In the genomic region with DNA sequence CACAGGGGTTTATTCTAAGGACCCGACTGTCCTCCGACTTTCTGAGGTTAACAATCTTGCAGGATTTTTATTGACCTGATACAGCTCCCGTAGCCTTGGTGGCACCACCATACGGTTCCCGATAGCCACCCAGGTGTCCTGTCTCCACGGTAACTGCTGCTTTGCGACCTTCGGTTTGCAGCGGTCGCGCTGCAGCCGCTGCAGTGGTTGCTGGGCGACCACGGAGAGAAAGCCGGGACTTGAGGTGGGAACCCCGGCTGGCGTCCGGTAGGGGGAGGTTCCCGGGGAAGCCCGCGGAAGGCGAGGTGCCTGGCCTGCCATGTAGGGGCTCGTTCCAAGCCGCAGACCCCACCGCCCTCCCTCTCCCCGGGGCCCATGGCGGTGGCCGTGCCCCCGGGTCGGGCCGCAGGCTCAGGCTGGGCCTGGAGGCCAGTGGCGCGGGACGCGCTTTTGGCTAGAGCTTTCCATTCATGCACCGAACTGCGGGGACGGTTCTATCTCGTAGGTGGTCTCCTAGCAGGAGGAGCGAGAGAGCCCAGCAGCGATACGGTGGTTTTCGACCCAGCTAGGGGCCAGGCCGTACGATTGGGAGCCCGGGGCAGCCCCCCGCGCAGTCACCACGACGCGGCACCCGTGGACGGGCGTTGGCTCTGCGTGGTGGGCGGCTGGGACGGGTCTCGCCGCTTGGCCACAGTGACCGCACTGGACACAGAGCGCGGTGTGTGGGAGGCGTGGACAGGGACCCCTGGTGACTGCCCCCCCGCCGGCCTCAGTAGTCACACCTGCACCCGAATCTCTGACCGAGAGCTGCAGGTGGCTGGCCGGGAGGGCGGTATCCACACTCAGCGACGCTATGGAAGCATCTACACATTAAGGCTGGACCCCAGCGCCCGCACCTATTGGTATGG, we compare ENCODE assay signal across 7 cellular contexts. TPM values are rescaled to one million over a fixed set of nuclear protein-coding genes. Genes with fewer than 3 reads are reported as not detected.
DNase-seq lines count a peak whose midpoint lies in the region; ATAC-seq and TF ChIP-seq lines count a peak whose summit lies in the region.

A gene with protein sequence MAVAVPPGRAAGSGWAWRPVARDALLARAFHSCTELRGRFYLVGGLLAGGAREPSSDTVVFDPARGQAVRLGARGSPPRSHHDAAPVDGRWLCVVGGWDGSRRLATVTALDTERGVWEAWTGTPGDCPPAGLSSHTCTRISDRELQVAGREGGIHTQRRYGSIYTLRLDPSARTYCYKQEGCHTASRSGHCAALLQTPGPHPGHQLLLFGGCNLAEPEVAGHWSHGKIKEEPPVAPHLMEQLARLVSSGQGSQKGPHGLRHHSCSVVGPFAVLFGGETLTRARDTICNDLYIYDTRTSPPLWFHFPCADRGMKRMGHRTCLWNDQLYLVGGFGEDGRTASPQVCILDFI (plus strand): TSS at position 201 of the 908 bp plus-strand sequence. CDS start 175 bp downstream, at position 376.

- no peaks in the 10 kb centered on the region for H3K9me3 ChIP-seq in mesodermal cell (ENCODE audit: control insufficient read depth, low read length)

- peaks cover 38% of the 10 kb centered on the region for H3K36me3 ChIP-seq in mesodermal cell (ENCODE audit: control insufficient read depth, insufficient read depth, low read length)

- H3K4me1 ChIP-seq in mesodermal cell (ENCODE audit: control insufficient read depth, insufficient read depth, low read length, poor library complexity, severe bottlenecking), result peaks cover 4% of the 10 kb centered on the region

- peaks cover 16% of the 10 kb centered on the region for H3K4me1 Mint-ChIP-seq in endothelial cell (ENCODE audit: unreplicated experiment)

- H3K36me3 Mint-ChIP-seq in endothelial cell (ENCODE audit: low read depth, unreplicated experiment), result peaks cover 20% of the 10 kb centered on the region

- peak within 1 kb of the TSS; percentile 93 for H3K4me3 Mint-ChIP-seq in endothelial cell (ENCODE audit: unreplicated experiment)

- peak; percentile 10 for TF ChIP-seq CTCF in endothelial cell (IDR thresholded peaks at IDR 0.05; ENCODE audit: unreplicated experiment)

- H3K27ac Mint-ChIP-seq in endothelial cell (ENCODE audit: unreplicated experiment), result peak within 1 kb of the TSS; percentile 85

- ATAC-seq in GM18511 (IDR thresholded peaks at IDR 0.05; ENCODE audit: unreplicated experiment) (peak; percentile 82), HG02970 (IDR thresholded peaks at IDR 0.05; ENCODE audit: low FRiP score, unreplicated experiment) (peak; percentile 59)

- H3K4me3 ChIP-seq in mesodermal cell (ENCODE audit: extremely low read depth, insufficient read depth, low read length, poor library complexity, severe bottlenecking), result peak within 1 kb of the TSS; percentile 51

- DNase-seq in NCI-H2227 (lab: John Stamatoyannopoulos, UW; ENCODE audit: unreplicated experiment) (peak; percentile 94), endothelial cell (ENCODE audit: low spot score) (peak; percentile 78)
- peak; percentile 85 for DNase-seq in activated CD8-positive, alpha-beta memory T cell treated with anti-CD3 and anti-CD28 coated beads, Interleukin-2, amount 50 U/mL, for 48 hours
- peak; percentile 29 to 33 for DNase-seq in stimulated activated CD8-positive, alpha-beta memory T cell treated with anti-CD3 and anti-CD28 coated beads, Interleukin-4, amount 100 ng/mL, for 1 hour (ENCODE audit: low read depth in 2 of 2, low spot score in 1 of 2)

- peaks cover 2% of the 10 kb centered on the region for H3K27me3 Mint-ChIP-seq in endothelial cell (ENCODE audit: unreplicated experiment)

- WGBS in mesodermal cell (ENCODE audit: insufficient coverage in 2 of 2), 2 experiments, result 8 to 11% methylated on average over 50 to 69 of the region's 73 CpGs

- H3K27ac ChIP-seq in mesodermal cell (ENCODE audit: low read depth, low read length, severe bottlenecking), result peak within 1 kb of the TSS; percentile 43

- no peaks in the 10 kb centered on the region for H3K9me3 Mint-ChIP-seq in endothelial cell (ENCODE audit: unreplicated experiment)

RNA-seq across cellular contexts. Expression of the gene that starts here (rescaled TPM):
- total RNA-seq in endothelial cell (ENCODE audit: unreplicated experiment), result 7.3 TPM
- polyA plus RNA-seq in mesodermal cell (2013, experiment 1 of 2), result 5.5 TPM
- polyA plus RNA-seq in mesodermal cell (2013, experiment 2 of 2), result 5.2 TPM

Comparison
In these comparisons a context has a peak if more than half of its experiments do, and no peak if none do; other contexts are left out.
1. Peak in every context shown above with its lines: DNase-seq, ATAC-seq, H3K4me3 ChIP-seq and H3K27ac ChIP-seq.
2. DNase-seq: peak in every context shown above with its lines; median percentile 94 in NCI-H2227; 85 in activated CD8-positive, alpha-beta memory T cell treated with anti-CD3 and anti-CD28 coated beads, Interleukin-2, amount 50 U/mL, for 48 hours; 78 in endothelial cell; 31 in stimulated activated CD8-positive, alpha-beta memory T cell treated with anti-CD3 and anti-CD28 coated beads, Interleukin-4, amount 100 ng/mL, for 1 hour.